In the genomic region with DNA sequence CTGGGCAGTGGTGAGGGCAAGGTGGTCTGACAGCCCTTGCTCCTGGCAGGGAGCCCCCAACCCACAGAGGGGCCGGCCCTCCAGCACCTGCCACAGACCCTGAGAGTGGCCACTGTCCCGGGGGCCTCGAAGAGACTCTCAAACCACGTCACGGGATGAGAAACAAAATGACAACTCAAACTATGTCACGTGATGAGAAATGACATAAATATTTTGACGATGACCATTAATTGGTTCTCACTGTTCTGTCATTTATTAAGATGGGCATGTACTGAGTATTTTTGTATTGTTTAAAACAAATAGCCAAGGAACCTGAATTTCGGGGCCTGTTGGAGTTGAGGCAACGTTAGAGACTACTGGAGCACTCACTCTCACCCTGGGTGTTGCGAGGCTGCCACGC, we compare ENCODE assay signal across 10 cellular contexts.
"Had no signal": no experiment of that assay in that cellular context is flagged by ENCODE, and none has a peak within 500 bp of the region (broad histone marks: within the 10 kb centered on the region; RNA-seq: fewer than 3 reads in every experiment).

No MANE protein-coding gene starts in this region.

- H3K27ac Mint-ChIP-seq: GM23338, HFFc6 had no signal

- H3K4me3 Mint-ChIP-seq: GM23338, HFFc6, IgD-negative memory B cell had no signal

- H3K9me3 ChIP-seq: HAP-1 had no signal

- H3K4me3 ChIP-seq: GM23338, HAP-1 had no signal

- H3K4me2 ChIP-seq: GM23338 had no signal

- H3K36me3 Mint-ChIP-seq: IgD-negative memory B cell had no signal

- DNase-seq: HFFc6, KG1 had no signal

- H3K36me3 ChIP-seq: HAP-1 had no signal

- H3K4me1 Mint-ChIP-seq: GM23338 had no signal

- H2AFZ ChIP-seq: GM23338 had no signal

- ATAC-seq: GM23338, HCT116, HepG2 had no signal

- H3K9me3 Mint-ChIP-seq: GM23338 had no signal

- H3K27ac ChIP-seq: HL-60 had no signal

- H3K4me1 ChIP-seq: HAP-1 had no signal

- FAIRE-seq: H1, H54, HepG2 had no signal
